Comparison of ENCODE assay signal across 8 cellular contexts in genomic region chr4:120922390-120923200, GRCh38. TPM values are rescaled to one million over a fixed set of nuclear protein-coding genes. Genes with fewer than 3 reads are reported as not detected.
DNase-seq lines count a peak whose midpoint lies in the region; ATAC-seq and TF ChIP-seq lines count a peak whose summit lies in the region.

TSS of gene PRDM5 (minus strand) at chr4:120922726. CDS start at chr4:120922608, 118 bp downstream.

- TF ChIP-seq POLR2A in Peyer's patch (IDR thresholded peaks at IDR 0.05) = no peak

- intact Hi-C loops in cardiac septum (cut with DNase I) = loop anchor here (5.0 kb wide), 2 partner anchors 150 to 200 kb away; partner anchors contain the start of gene NDNF

- peak; percentile 78 for DNase-seq in DMS 273 (lab: John Stamatoyannopoulos, UW; ENCODE audit: unreplicated experiment)
- no peak for DNase-seq in DMS 273 treated with DMSO at 0.1 percent for 48 hours (lab: John Stamatoyannopoulos, UW)
- DNase-seq in Peyer's patch = peak in 2 of 3 donors; percentile 49 to 63
- peak; percentile 64 for DNase-seq in amniotic epithelial cell (ENCODE audit: low read depth)
- DNase-seq in cardiac septum (ENCODE audit: low spot score) = peak; percentile 79
- peak in 44 of 56 donors; percentile 5 to 65 (median 26) for DNase-seq in nucleus accumbens (lab: John Stamatoyannopoulos, UW)

- H3K9me3 ChIP-seq in Peyer's patch = no peaks in the 10 kb centered on the region

- H3K36me3 ChIP-seq in Peyer's patch = no peaks in the 10 kb centered on the region

- H3K27ac ChIP-seq in Peyer's patch = peak within 1 kb of the TSS; percentile 57 to 88 (median 78)

- TF ChIP-seq CTCF in Peyer's patch (IDR thresholded peaks at IDR 0.05) = no peak

- no peaks in the 10 kb centered on the region for H3K27me3 ChIP-seq in Peyer's patch

- H3K4me1 ChIP-seq in Peyer's patch = peaks cover 0 to 4% (median 0%) of the 10 kb centered on the region in 4 donors

- ATAC-seq in HG03442 (IDR thresholded peaks at IDR 0.05; ENCODE audit: unreplicated experiment) (no peak), HG02884 (IDR thresholded peaks at IDR 0.05; ENCODE audit: unreplicated experiment) (no peak)

- peak within 1 kb of the TSS; percentile 44 to 82 (median 56) for H3K4me3 ChIP-seq in Peyer's patch

RNA-seq across cellular contexts. Expression of gene PRDM5, which starts in this region (rescaled TPM):
- 1 to 10 TPM; 3.9 to 9.9 (median 5.3) TPM for total RNA-seq in Peyer's patch
- 24.3 TPM for total RNA-seq in cardiac septum
